8 cellular contexts compared by ENCODE assay signal in genomic region chr22:29882716-29883044, GRCh38. TPM values are rescaled to one million over a fixed set of nuclear protein-coding genes. Genes with fewer than 3 reads are reported as not detected.
A peak's percentile ranks its signal among the peaks of the same experiment; 100 is the strongest.
DNase-seq lines count a peak whose midpoint lies in the region; ATAC-seq and TF ChIP-seq lines count a peak whose summit lies in the region.

No MANE protein-coding gene starts in this region.

- peak overlapping the region; percentile 89 for H3K4me3 Mint-ChIP-seq in activated CD4-positive, alpha-beta T cell treated with anti-CD3 and anti-CD28 coated beads, Interleukin-2, amount 10 ng/mL, durations not matched to agents 7 days and 5 days

- ATAC-seq in GM18502 (IDR thresholded peaks at IDR 0.05; ENCODE audit: poor library complexity, unreplicated experiment) = no peak

- no peak for DNase-seq in activated CD4-positive, alpha-beta T cell treated with anti-CD3 and anti-CD28 coated beads, Interleukin-2, amount 10 ng/mL, durations not matched to agents 7 days and 5 days
- no peak for DNase-seq in activated CD4-positive, alpha-beta T cell treated with anti-CD3 and anti-CD28 coated beads for 48 hours
- DNase-seq in RWPE1 (ENCODE audit: low spot score) (peak; percentile 59), fibroblast of villous mesenchyme (ENCODE audit: low read depth) (no peak), suprapubic skin (ENCODE audit: low spot score in 2 of 2) (no peak), GDM1 (lab: John Stamatoyannopoulos, UW) (no peak), activated gamma-delta T cell (lab: John Stamatoyannopoulos, UW) (no peak)

- no peaks in the 10 kb centered on the region for H3K36me3 ChIP-seq in suprapubic skin

- H3K4me1 Mint-ChIP-seq in activated CD4-positive, alpha-beta T cell treated with anti-CD3 and anti-CD28 coated beads, Interleukin-2, amount 10 ng/mL, durations not matched to agents 7 days and 5 days = peaks cover 9% of the 10 kb centered on the region

- no peak for TF ChIP-seq POLR2A in suprapubic skin (IDR thresholded peaks at IDR 0.05)

- POLR2A ChIA-PET in activated CD4-positive, alpha-beta T cell treated with anti-CD3 and anti-CD28 coated beads, Interleukin-2, amount 10 ng/mL, durations not matched to agents 7 days and 5 days (lab: Charles Lee) = interaction anchor here (0.6 kb wide), 1 partner anchor 32 kb away, joined by 3 read pairs; no protein-coding TSS in a partner anchor
- POLR2A ChIA-PET in RWPE1 (lab: Yijun Ruan, JAX; ENCODE audit: low non-redundant PET) = interaction anchor here (1.0 kb wide), 1 partner anchor 78 kb away, joined by 7 read pairs; no protein-coding TSS in a partner anchor

- H3K27ac ChIP-seq in RWPE1 = peak overlapping the region; percentile 88
- peak overlapping the region; percentile 98 for H3K27ac ChIP-seq in suprapubic skin

- peaks cover 4% of the 10 kb centered on the region for H3K27me3 Mint-ChIP-seq in activated CD4-positive, alpha-beta T cell treated with anti-CD3 and anti-CD28 coated beads, Interleukin-2, amount 10 ng/mL, durations not matched to agents 7 days and 5 days

- CTCF ChIA-PET in activated CD4-positive, alpha-beta T cell treated with anti-CD3 and anti-CD28 coated beads, Interleukin-2, amount 10 ng/mL, durations not matched to agents 7 days and 5 days (lab: Charles Lee) = interaction anchor here (0.7 to 1.1 kb wide), 5 partner anchors 9 to 18 kb away, joined by 3 to 5 read pairs (median 3); no protein-coding TSS in a partner anchor
- CTCF ChIA-PET in RWPE1 (lab: Yijun Ruan, JAX) = no interaction called here

- TF ChIP-seq CTCF in RWPE1 (conservative IDR thresholded peaks at IDR 0.05; ENCODE audit: low read depth) (no peak), fibroblast of villous mesenchyme (IDR thresholded peaks at IDR 0.05; ENCODE audit: insufficient read depth, low read depth, low read length) (no peak), suprapubic skin (IDR thresholded peaks at IDR 0.05) (no peak)

- no peaks in the 10 kb centered on the region for H3K27me3 ChIP-seq in suprapubic skin

- peaks cover 3% of the 10 kb centered on the region for H3K36me3 Mint-ChIP-seq in activated CD4-positive, alpha-beta T cell treated with anti-CD3 and anti-CD28 coated beads, Interleukin-2, amount 10 ng/mL, durations not matched to agents 7 days and 5 days (ENCODE audit: low read depth)

- peaks cover 41% of the 10 kb centered on the region for H3K4me1 ChIP-seq in suprapubic skin

- 2% methylated on average over 5 of the region's 5 CpGs for WGBS in suprapubic skin

- H3K27ac Mint-ChIP-seq in activated CD4-positive, alpha-beta T cell treated with anti-CD3 and anti-CD28 coated beads, Interleukin-2, amount 10 ng/mL, durations not matched to agents 7 days and 5 days = peak overlapping the region; percentile 79

- no peak for TF ChIP-seq EP300 in suprapubic skin (IDR thresholded peaks at IDR 0.05)

- H3K9me3 ChIP-seq in suprapubic skin = no peaks in the 10 kb centered on the region

- H3K9me3 Mint-ChIP-seq in activated CD4-positive, alpha-beta T cell treated with anti-CD3 and anti-CD28 coated beads, Interleukin-2, amount 10 ng/mL, durations not matched to agents 7 days and 5 days = no peaks in the 10 kb centered on the region

- H3K4me3 ChIP-seq in fibroblast of villous mesenchyme (ENCODE audit: low read depth, low read length) (peak overlapping the region; percentile 23), suprapubic skin (peak overlapping the region; percentile 96)

RNA-seq across cellular contexts. Expression of gene MTMR3, which starts 0.3 kb away (rescaled TPM):
- 10 to 100 TPM; 24.3 to 27.9 TPM for total RNA-seq in activated CD4-positive, alpha-beta T cell treated with anti-CD3 and anti-CD28 coated beads, Interleukin-2, amount 10 ng/mL, durations not matched to agents 7 days and 5 days
- total RNA-seq in fibroblast of villous mesenchyme (48.0 and 51.4 TPM in 2 replicates), suprapubic skin (100 to 1,000 TPM in 1 of 4 donors, 10 to 100 TPM in 3; 57.8 to 136 (median 66.0) TPM)

RNA-seq across cellular contexts. Expression of gene ASCC2, which starts 44.6 kb away (rescaled TPM):
- 10 to 100 TPM; 92.4 to 96.4 TPM for total RNA-seq in activated CD4-positive, alpha-beta T cell treated with anti-CD3 and anti-CD28 coated beads, Interleukin-2, amount 10 ng/mL, durations not matched to agents 7 days and 5 days
- total RNA-seq in fibroblast of villous mesenchyme (33.7 and 35.4 TPM in 2 replicates), suprapubic skin (10 to 100 TPM; 35.6 to 57.3 (median 43.2) TPM)
